Comparison of ENCODE assay signal across 9 cellular contexts in genomic region chr3:95705786-95706418, GRCh38.
A peak's percentile ranks its signal among the peaks of the same experiment; 100 is the strongest.
DNase-seq lines count a peak whose midpoint lies in the region; ATAC-seq and TF ChIP-seq lines count a peak whose summit lies in the region.
"Had no signal": no experiment of that assay in that cellular context is flagged by ENCODE, and none has a peak within 500 bp of the region (broad histone marks: within the 10 kb centered on the region; RNA-seq: fewer than 3 reads in every experiment).

No MANE protein-coding gene starts in this region.

- no peak overlapping the region for H3K27ac Mint-ChIP-seq in activated CD4-positive, alpha-beta T cell treated with anti-CD3 and anti-CD28 coated beads, Interleukin-2, amount 10 ng/mL, durations not matched to agents 24 days and 14 days
- no peak overlapping the region for H3K27ac Mint-ChIP-seq in activated T-helper 2 cell treated with anti-CD3 and anti-CD28 coated beads, Interferon-gamma antibody, Interleukin-2, Interleukin-4, amounts not matched to agents 10 μg/mL and 5 μg/mL and 100 μg/mL, durations not matched to agents 14 hours and 24 hours and 36 hours

- peaks cover 3% of the 10 kb centered on the region for H3K4me1 Mint-ChIP-seq in activated CD4-positive, alpha-beta T cell treated with anti-CD3 and anti-CD28 coated beads, Interleukin-2, amount 10 ng/mL, durations not matched to agents 24 days and 14 days
- no peaks in the 10 kb centered on the region for H3K4me1 Mint-ChIP-seq in activated T-helper 2 cell treated with anti-CD3 and anti-CD28 coated beads, Interferon-gamma antibody, Interleukin-2, Interleukin-4, amounts not matched to agents 10 μg/mL and 5 μg/mL and 100 μg/mL, durations not matched to agents 14 hours and 24 hours and 36 hours (ENCODE audit: low read depth)

- 62 to 78% (median 70%) methylated on average over 9 of the region's 9 CpGs for WGBS in spleen, 5 donors

- peak; percentile 57 for ATAC-seq in HG03175 (IDR thresholded peaks at IDR 0.05; ENCODE audit: unreplicated experiment)
- ATAC-seq in HG02870 (IDR thresholded peaks at IDR 0.05; ENCODE audit: unreplicated experiment), result no peak

- H3K36me3 ChIP-seq in spleen, result no peaks in the 10 kb centered on the region

- TF ChIP-seq POLR2A in spleen (IDR thresholded peaks at IDR 0.05), result no peak

- H3K4me3 Mint-ChIP-seq in activated CD4-positive, alpha-beta T cell treated with anti-CD3 and anti-CD28 coated beads, Interleukin-2, amount 10 ng/mL, durations not matched to agents 24 days and 14 days, result peak overlapping the region; percentile 34
- H3K4me3 Mint-ChIP-seq in activated T-helper 2 cell treated with anti-CD3 and anti-CD28 coated beads, Interferon-gamma antibody, Interleukin-2, Interleukin-4, amounts not matched to agents 10 μg/mL and 5 μg/mL and 100 μg/mL, durations not matched to agents 14 hours and 24 hours and 36 hours (ENCODE audit: low read depth), result no peak overlapping the region

- peak overlapping the region in 7 of 8 donors; percentile 2 to 59 (median 23) for H3K4me3 ChIP-seq in spleen

- no peaks in the 10 kb centered on the region for H3K4me1 ChIP-seq in spleen

- H3K27me3 ChIP-seq in spleen (replicated peaks in 1 of 7), result no peaks in the 10 kb centered on the region

- no peaks in the 10 kb centered on the region for H3K36me3 Mint-ChIP-seq in activated CD4-positive, alpha-beta T cell treated with anti-CD3 and anti-CD28 coated beads, Interleukin-2, amount 10 ng/mL, durations not matched to agents 24 days and 14 days (ENCODE audit: low read depth)
- no peaks in the 10 kb centered on the region for H3K36me3 Mint-ChIP-seq in activated T-helper 2 cell treated with anti-CD3 and anti-CD28 coated beads, Interferon-gamma antibody, Interleukin-2, Interleukin-4, amounts not matched to agents 10 μg/mL and 5 μg/mL and 100 μg/mL, durations not matched to agents 14 hours and 24 hours and 36 hours (ENCODE audit: low read depth)

- H3K9me3 Mint-ChIP-seq in activated CD4-positive, alpha-beta T cell treated with anti-CD3 and anti-CD28 coated beads, Interleukin-2, amount 10 ng/mL, durations not matched to agents 24 days and 14 days, result peaks cover 15% of the 10 kb centered on the region
- H3K9me3 Mint-ChIP-seq in activated T-helper 2 cell treated with anti-CD3 and anti-CD28 coated beads, Interferon-gamma antibody, Interleukin-2, Interleukin-4, amounts not matched to agents 10 μg/mL and 5 μg/mL and 100 μg/mL, durations not matched to agents 14 hours and 24 hours and 36 hours, result peaks cover 22% of the 10 kb centered on the region

- no peaks in the 10 kb centered on the region for H3K27me3 Mint-ChIP-seq in activated CD4-positive, alpha-beta T cell treated with anti-CD3 and anti-CD28 coated beads, Interleukin-2, amount 10 ng/mL, durations not matched to agents 24 days and 14 days
- H3K27me3 Mint-ChIP-seq in activated T-helper 2 cell treated with anti-CD3 and anti-CD28 coated beads, Interferon-gamma antibody, Interleukin-2, Interleukin-4, amounts not matched to agents 10 μg/mL and 5 μg/mL and 100 μg/mL, durations not matched to agents 14 hours and 24 hours and 36 hours (ENCODE audit: low read depth), result no peaks in the 10 kb centered on the region

- peak overlapping the region in 5 of 8 donors; percentile 2 to 55 (median 23) for H3K27ac ChIP-seq in spleen
- H3K27ac ChIP-seq: C4-2B had no signal

- TF ChIP-seq CTCF in spleen (IDR thresholded peaks at IDR 0.05 in 8 of 11, conservative IDR thresholded peaks at IDR 0.05 in 3 of 11), result no peak

- peak; percentile 62 for DNase-seq in activated CD4-positive, alpha-beta T cell treated with anti-CD3 and anti-CD28 coated beads, Interleukin-2, amount 10 ng/mL, durations not matched to agents 24 days and 14 days
- no peak for DNase-seq in activated CD4-positive, alpha-beta T cell treated with anti-CD3 and anti-CD28 coated beads, Interleukin-2, amount 50 U/mL, for 4 hours
- DNase-seq in UCSD-AML1 (lab: John Stamatoyannopoulos, UW; ENCODE audit: unreplicated experiment), result peak; percentile 2
- DNase-seq in spleen, result no peak
- DNase-seq in activated T-helper 2 cell treated with anti-CD3 and anti-CD28 coated beads, Interferon-gamma antibody, Interleukin-2, Interleukin-4, amounts not matched to agents 10 μg/mL and 5 μg/mL and 100 μg/mL, durations not matched to agents 14 hours and 24 hours and 36 hours (ENCODE audit: low spot score), result no peak
- DNase-seq in activated effector memory CD4-positive, alpha-beta T cell treated with Interleukin-2 at 50 U/mL for 16 hours, result no peak

- peaks cover 0 to 23% (median 13%) of the 10 kb centered on the region in 8 donors for H3K9me3 ChIP-seq in spleen

- intact Hi-C loops in activated CD4-positive, alpha-beta T cell treated with anti-CD3 and anti-CD28 coated beads, Interleukin-2, amount 10 ng/mL, durations not matched to agents 24 days and 14 days (cut with micrococcal nuclease), result no loop called here
- intact Hi-C loops in spleen (cut with DNase I; ENCODE audit: low total_unique reads), result no loop called here
- intact Hi-C loops in activated T-helper 2 cell treated with anti-CD3 and anti-CD28 coated beads, Interferon-gamma antibody, Interleukin-2, Interleukin-4, amounts not matched to agents 10 μg/mL and 5 μg/mL and 100 μg/mL, durations not matched to agents 14 hours and 24 hours and 36 hours (cut with micrococcal nuclease), result no loop called here

Comparison
In these comparisons a context has a peak if more than half of its experiments do, and no peak if none do; other contexts are left out.
1. DNase-seq: peak in activated CD4-positive, alpha-beta T cell treated with anti-CD3 and anti-CD28 coated beads, Interleukin-2, amount 10 ng/mL, durations not matched to agents 24 days and 14 days (single experiment) and UCSD-AML1 (single experiment); none in activated CD4-positive, alpha-beta T cell treated with anti-CD3 and anti-CD28 coated beads, Interleukin-2, amount 50 U/mL, for 4 hours (0 of 2), spleen (single experiment), activated T-helper 2 cell treated with anti-CD3 and anti-CD28 coated beads, Interferon-gamma antibody, Interleukin-2, Interleukin-4, amounts not matched to agents 10 μg/mL and 5 μg/mL and 100 μg/mL, durations not matched to agents 14 hours and 24 hours and 36 hours (single experiment) and activated effector memory CD4-positive, alpha-beta T cell treated with Interleukin-2 at 50 U/mL for 16 hours (single experiment).